12 cellular contexts compared by ENCODE assay signal in the genomic region with DNA sequence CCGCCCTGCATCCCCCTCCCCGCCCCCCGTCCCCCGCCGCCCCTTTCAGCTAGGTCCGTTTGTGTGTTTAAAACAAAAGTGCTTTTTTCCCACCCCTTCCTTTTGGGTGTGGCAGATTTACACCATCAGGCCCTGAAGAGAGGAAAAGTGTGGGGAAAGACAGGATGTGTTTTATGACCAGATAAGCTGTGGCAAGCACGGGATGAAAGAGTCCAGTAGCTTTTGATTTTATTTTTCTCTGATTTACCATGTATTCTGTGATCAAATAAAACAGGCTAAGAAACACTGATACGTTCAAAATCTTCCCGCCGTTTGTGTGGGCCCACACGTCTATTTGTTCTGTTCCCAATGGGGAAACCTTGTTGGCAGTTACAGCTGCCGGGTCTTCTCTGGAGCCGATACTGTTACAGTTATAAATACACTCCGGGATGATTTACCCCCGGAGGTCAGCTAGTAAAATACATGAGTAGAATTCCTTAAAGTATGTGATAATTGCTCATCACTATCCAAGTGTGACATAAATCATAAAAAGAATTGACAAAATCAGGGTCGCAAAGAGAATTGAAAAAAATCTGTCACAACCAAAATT. TPM values are rescaled to one million over a fixed set of nuclear protein-coding genes. Genes with fewer than 3 reads are reported as not detected.
DNase-seq lines count a peak whose midpoint lies in the region; ATAC-seq, FAIRE-seq and TF ChIP-seq lines count a peak whose summit lies in the region.
"Had no signal": no experiment of that assay in that cellular context is flagged by ENCODE, and none has a peak within 500 bp of the region (broad histone marks: within the 10 kb centered on the region; RNA-seq: fewer than 3 reads in every experiment).

No MANE protein-coding gene starts in this region.

- TF ChIP-seq POLR2A in Peyer's patch (IDR thresholded peaks at IDR 0.05): no peak

- H3K4me3 ChIP-seq in A673 (ENCODE audit: low read depth, low read length, poor library complexity, severe bottlenecking): no peak overlapping the region
- H3K4me3 ChIP-seq in Peyer's patch: no peak overlapping the region
- H3K4me3 ChIP-seq: right lobe of liver had no signal

- peaks cover 14% of the 10 kb centered on the region for H3K9me3 ChIP-seq in A673 (ENCODE audit: low read depth, low read length, poor library complexity, severe bottlenecking)
- H3K9me3 ChIP-seq in Peyer's patch: no peaks in the 10 kb centered on the region
- H3K9me3 ChIP-seq: BE2C, right lobe of liver had no signal

- POLR2A ChIA-PET in A673 (lab: Charles Lee; ENCODE audit: low non-redundant PET): interaction anchor here (0.6 kb wide), 1 partner anchor 141 kb away, joined by 4 read pairs; no protein-coding TSS in a partner anchor
- POLR2A ChIA-PET in activated CD4-positive, alpha-beta T cell treated with anti-CD3 and anti-CD28 coated beads for 36 hours (lab: Charles Lee): no interaction called here

- no TSS peak for BruUV-seq in A673 (replicated peaks; lab: Mats Ljungman, UMichigan)

- no peak overlapping the region for H3K4me3 Mint-ChIP-seq in chondrocyte (ENCODE audit: unreplicated experiment)
- no peak overlapping the region for H3K4me3 Mint-ChIP-seq in activated CD4-positive, alpha-beta T cell treated with anti-CD3 and anti-CD28 coated beads for 36 hours

- ATAC-seq in GM19023 (IDR thresholded peaks at IDR 0.05; ENCODE audit: unreplicated experiment): no peak
- no peak for ATAC-seq in activated CD4-positive, alpha-beta T cell treated with anti-CD3 and anti-CD28 coated beads for 36 hours

- no peak overlapping the region for H3K27ac ChIP-seq in A673 (ENCODE audit: low read depth, low read length, poor library complexity, severe bottlenecking)
- H3K27ac ChIP-seq in Peyer's patch: peak overlapping the region in 1 of 4 donors; percentile 3

- peaks cover 29% of the 10 kb centered on the region for H3K4me1 Mint-ChIP-seq in chondrocyte (ENCODE audit: low read depth)
- H3K4me1 Mint-ChIP-seq in activated CD4-positive, alpha-beta T cell treated with anti-CD3 and anti-CD28 coated beads for 36 hours: peaks cover 11% of the 10 kb centered on the region

- H3K36me3 Mint-ChIP-seq in chondrocyte (ENCODE audit: low read depth): peaks cover 14% of the 10 kb centered on the region
- H3K36me3 Mint-ChIP-seq in activated CD4-positive, alpha-beta T cell treated with anti-CD3 and anti-CD28 coated beads for 36 hours (ENCODE audit: low read depth): peaks cover 5% of the 10 kb centered on the region

- peaks cover 11% of the 10 kb centered on the region for H3K9me3 Mint-ChIP-seq in chondrocyte (ENCODE audit: low read depth)
- peaks cover 7% of the 10 kb centered on the region for H3K9me3 Mint-ChIP-seq in activated CD4-positive, alpha-beta T cell treated with anti-CD3 and anti-CD28 coated beads for 36 hours (ENCODE audit: low read depth)

- no peaks in the 10 kb centered on the region for H3K27me3 ChIP-seq in A673 (replicated peaks; ENCODE audit: insufficient read depth, low read depth, low read length, poor library complexity)
- no peaks in the 10 kb centered on the region for H3K27me3 ChIP-seq in Peyer's patch
- H3K27me3 ChIP-seq: BE2C, right lobe of liver had no signal

- intact Hi-C loops in A673 (cut with micrococcal nuclease; ENCODE audit: unreplicated experiment): no loop called here
- intact Hi-C loops in activated CD4-positive, alpha-beta T cell treated with anti-CD3 and anti-CD28 coated beads for 36 hours (cut with DNase I, micrococcal nuclease): no loop called here

- FAIRE-seq in HTR-8/SVneo (lab: Jason Lieb, UNC): no peak

- no peaks in the 10 kb centered on the region for H3K36me3 ChIP-seq in A673 (ENCODE audit: insufficient read depth, low read length, poor library complexity, severe bottlenecking)
- H3K36me3 ChIP-seq in Peyer's patch: no peaks in the 10 kb centered on the region
- H3K36me3 ChIP-seq: BE2C, right lobe of liver had no signal

- no peak for TF ChIP-seq CTCF in A673 (conservative IDR thresholded peaks at IDR 0.05; ENCODE audit: low read depth, low read length)
- TF ChIP-seq CTCF in chondrocyte (IDR thresholded peaks at IDR 0.05): no peak
- no peak for TF ChIP-seq CTCF in Peyer's patch (IDR thresholded peaks at IDR 0.05)

- H3K27ac Mint-ChIP-seq in chondrocyte (ENCODE audit: unreplicated experiment): peak overlapping the region; percentile 53
- no peak overlapping the region for H3K27ac Mint-ChIP-seq in activated CD4-positive, alpha-beta T cell treated with anti-CD3 and anti-CD28 coated beads for 36 hours

- no peaks in the 10 kb centered on the region for H3K27me3 Mint-ChIP-seq in chondrocyte (ENCODE audit: low read depth)
- peaks cover 3% of the 10 kb centered on the region for H3K27me3 Mint-ChIP-seq in activated CD4-positive, alpha-beta T cell treated with anti-CD3 and anti-CD28 coated beads for 36 hours

- CTCF ChIA-PET in A673 (lab: Charles Lee): interaction anchor here (0.6 kb wide), 1 partner anchor 43 kb away, joined by 3 read pairs; no protein-coding TSS in a partner anchor
- CTCF ChIA-PET in activated CD4-positive, alpha-beta T cell treated with anti-CD3 and anti-CD28 coated beads for 36 hours (lab: Charles Lee): interaction anchor here (0.6 to 1.0 kb wide), 5 partner anchors 20 to 400 kb away, joined by 3 read pairs; no protein-coding TSS in a partner anchor

- peaks cover 20% of the 10 kb centered on the region for H3K4me1 ChIP-seq in A673 (ENCODE audit: insufficient read depth, low read length, poor library complexity, severe bottlenecking)
- H3K4me1 ChIP-seq in Peyer's patch: peaks cover 0 to 5% (median 0%) of the 10 kb centered on the region in 4 donors
- H3K4me1 ChIP-seq: BE2C had no signal

- DNase-seq in A673 (ENCODE audit: low spot score) (peak; percentile 54), HTR-8/SVneo (ENCODE audit: insufficient read length, low spot score) (peak; percentile 31), chondrocyte (ENCODE audit: low spot score) (no peak), myocyte (ENCODE audit: low read depth) (peak; percentile 60), NCI-H345 treated with DMSO at 0.1 percent for 48 hours (lab: John Stamatoyannopoulos, UW; ENCODE audit: unreplicated experiment) (no peak), Peyer's patch (no peak)
- no peak for DNase-seq in activated CD4-positive, alpha-beta T cell treated with anti-CD3 and anti-CD28 coated beads for 36 hours
- DNase-seq: BE2C, MM.1S, NCI-H526, right lobe of liver had no signal

RNA-seq across cellular contexts. Expression of a gene that starts 10.8 kb away (rescaled TPM):
- total RNA-seq in A673 (2021) (0.19 TPM in 1 of 2 replicates, not detected in the other), chondrocyte (0.46 to 0.52 TPM (median 0.49 TPM) in 3 replicates), myocyte (1.3 and 1.6 TPM in 2 replicates), Peyer's patch (1 to 10 TPM in 1 of 4 donors, under 1 TPM in 1, not detected in 2; 0.35 to 1.2 TPM)
- 1.8 TPM for polyA plus RNA-seq in myocyte (2012)
- total RNA-seq in activated CD4-positive, alpha-beta T cell treated with anti-CD3 and anti-CD28 coated beads for 36 hours: under 1 TPM; 0.60 to 0.80 TPM

RNA-seq across cellular contexts. Expression of a gene that starts 11.7 kb away (rescaled TPM):
- total RNA-seq in A673 (2021): 0.72 TPM in 1 of 2 replicates, not detected in the other
- total RNA-seq in chondrocyte: 8.6 to 18.3 TPM (median 16.7 TPM) in 3 replicates
- total RNA-seq in myocyte: 5.6 and 7.3 TPM in 2 replicates
- polyA plus RNA-seq in myocyte (2012): 15.5 TPM
- total RNA-seq in activated CD4-positive, alpha-beta T cell treated with anti-CD3 and anti-CD28 coated beads for 36 hours: 10 to 100 TPM; 20.3 to 24.1 TPM
- total RNA-seq in Peyer's patch: 10 to 100 TPM in 1 of 4 donors, 1 to 10 TPM in 2, not detected in 1; 1.4 to 12.6 (median 8.7) TPM

RNA-seq across cellular contexts. Expression of a gene that starts 40.8 kb away (rescaled TPM):
- total RNA-seq in A673 (2021) (22.3 and 23.4 TPM in 2 replicates), chondrocyte (25.2 to 35.0 TPM (median 33.0 TPM) in 3 replicates), myocyte (38.4 and 43.3 TPM in 2 replicates), Peyer's patch (10 to 100 TPM in 3 of 4 donors, 1 to 10 TPM in 1; 6.7 to 22.0 (median 17.8) TPM)
- 22.0 TPM for polyA plus RNA-seq in myocyte (2012)
- 10 to 100 TPM; 27.3 to 40.3 TPM for total RNA-seq in activated CD4-positive, alpha-beta T cell treated with anti-CD3 and anti-CD28 coated beads for 36 hours

Comparison
In these comparisons a context has a peak if more than half of its experiments do, and no peak if none do; other contexts are left out.
1. DNase-seq: peak in A673 (single experiment), HTR-8/SVneo (single experiment) and myocyte (single experiment); none in chondrocyte (single experiment), activated CD4-positive, alpha-beta T cell treated with anti-CD3 and anti-CD28 coated beads for 36 hours (single experiment), NCI-H345 treated with DMSO at 0.1 percent for 48 hours (single experiment) and Peyer's patch (0 of 3).